In genomic region chr18:70296781-70297180, GRCh38 we compare ENCODE assay signal across 28 cellular contexts. TPM values are rescaled to one million over a fixed set of nuclear protein-coding genes. Genes with fewer than 3 reads are reported as not detected.
DNase-seq lines count a peak whose midpoint lies in the region; ATAC-seq, FAIRE-seq and TF ChIP-seq lines count a peak whose summit lies in the region.
"Had no signal": no experiment of that assay in that cellular context is flagged by ENCODE, and none has a peak within 500 bp of the region (broad histone marks: within the 10 kb centered on the region; RNA-seq: fewer than 3 reads in every experiment).

No MANE protein-coding gene starts in this region.

- no peaks in the 10 kb centered on the region for H3K9me2 ChIP-seq in GM23338 (ENCODE audit: insufficient read depth)

- H3K9me3 ChIP-seq in A549 (no peaks in the 10 kb centered on the region), body of pancreas (no peaks in the 10 kb centered on the region)
- H3K9me3 ChIP-seq: sigmoid colon, tibial artery had no signal

- H3K4me1 Mint-ChIP-seq in GM23338: peaks cover 40% of the 10 kb centered on the region
- peaks cover 37% of the 10 kb centered on the region for H3K4me1 Mint-ChIP-seq in glutamatergic neuron (ENCODE audit: low read depth, unreplicated experiment)
- peaks cover 5% of the 10 kb centered on the region for H3K4me1 Mint-ChIP-seq in activated CD4-positive, alpha-beta T cell treated with anti-CD3 and anti-CD28 coated beads, Interleukin-2, amount 10 ng/mL, durations not matched to agents 24 days and 14 days
- H3K4me1 Mint-ChIP-seq: CD8-positive, alpha-beta memory T cell had no signal

- H2AFZ ChIP-seq in GM23338: no peak overlapping the region
- H2AFZ ChIP-seq: PC-9 had no signal

- H3K36me3 Mint-ChIP-seq in GM23338 (ENCODE audit: low read depth) (no peaks in the 10 kb centered on the region), glutamatergic neuron (ENCODE audit: unreplicated experiment) (no peaks in the 10 kb centered on the region)
- H3K36me3 Mint-ChIP-seq in activated CD4-positive, alpha-beta T cell treated with anti-CD3 and anti-CD28 coated beads, Interleukin-2, amount 10 ng/mL, durations not matched to agents 24 days and 14 days (ENCODE audit: low read depth): no peaks in the 10 kb centered on the region
- H3K36me3 Mint-ChIP-seq: activated naive CD8-positive, alpha-beta T cell; CD8-positive, alpha-beta memory T cell; immature natural killer cell had no signal

- TF ChIP-seq EP300 in A549 (IDR thresholded peaks at IDR 0.05): no peak

- peaks cover 100% of the 10 kb centered on the region for H3K79me2 ChIP-seq in GM23338 (replicated peaks; ENCODE audit: insufficient read depth)

- intact Hi-C loops in body of pancreas (cut with DNase I): no loop called here
- intact Hi-C loops in activated CD4-positive, alpha-beta T cell treated with anti-CD3 and anti-CD28 coated beads, Interleukin-2, amount 10 ng/mL, durations not matched to agents 24 days and 14 days (cut with micrococcal nuclease): no loop called here

- no peaks in the 10 kb centered on the region for H3F3A ChIP-seq in GM23338 (replicated peaks; ENCODE audit: low read depth)

- H3K4me1 ChIP-seq in A549: peaks cover 86% of the 10 kb centered on the region
- peaks cover 29% of the 10 kb centered on the region for H3K4me1 ChIP-seq in GM23338 (ENCODE audit: insufficient read depth)
- peaks cover 36% of the 10 kb centered on the region for H3K4me1 ChIP-seq in body of pancreas

- H3K27me3 Mint-ChIP-seq in GM23338 (ENCODE audit: insufficient read depth, low read depth, poor library complexity) (peaks cover 5% of the 10 kb centered on the region), glutamatergic neuron (ENCODE audit: unreplicated experiment) (no peaks in the 10 kb centered on the region)
- peaks cover 4% of the 10 kb centered on the region for H3K27me3 Mint-ChIP-seq in activated CD4-positive, alpha-beta T cell treated with anti-CD3 and anti-CD28 coated beads, Interleukin-2, amount 10 ng/mL, durations not matched to agents 24 days and 14 days

- POLR2A ChIA-PET in A549 (lab: Yijun Ruan, JAX): interaction anchor here (0.7 to 1.7 kb wide), 3 partner anchors 76 to 126 kb away, joined by 4 to 8 read pairs (median 4); no protein-coding TSS in a partner anchor

- TF ChIP-seq CTCF in A549 (IDR thresholded peaks at IDR 0.05) (no peak), GM23338 (conservative IDR thresholded peaks at IDR 0.05; ENCODE audit: low read depth in 2 of 2) (no peak), body of pancreas (IDR thresholded peaks at IDR 0.05) (no peak), glutamatergic neuron (IDR thresholded peaks at IDR 0.05; ENCODE audit: partially characterized antibody, unreplicated experiment) (no peak)

- 2% methylated on average over 2 of the region's 2 CpGs for WGBS in A549 (ENCODE audit: missing lambda C conversion rate)
- WGBS in body of pancreas, 2 donors: 71 to 77% methylated on average over 2 of the region's 2 CpGs

- H3K27me3 ChIP-seq in GM23338 (ENCODE audit: insufficient read depth) (no peaks in the 10 kb centered on the region), body of pancreas (no peaks in the 10 kb centered on the region), H7 (ENCODE audit: control insufficient read depth, insufficient read depth, low read length) (no peaks in the 10 kb centered on the region)
- H3K27me3 ChIP-seq: sigmoid colon, tibial artery had no signal

- DNase-seq in A549 (ENCODE audit: low read depth in 1 of 2, low spot score in 1 of 2) (no peak), GM23338 (ENCODE audit: low spot score) (no peak), body of pancreas (no peak), glutamatergic neuron (no peak), ureter (ENCODE audit: low spot score) (no peak), H7 (no peak), mesenteric fat pad (ENCODE audit: low spot score) (no peak)
- DNase-seq in activated CD4-positive, alpha-beta T cell treated with anti-CD3 and anti-CD28 coated beads, Interleukin-2, amount 10 ng/mL, durations not matched to agents 24 days and 14 days: no peak
- DNase-seq: activated CD4-positive, alpha-beta T cell treated with anti-CD3 and anti-CD28 coated beads for 4 hours; activated effector memory CD4-positive, alpha-beta T cell treated with Interleukin-2 at 50 U/mL for 16 hours; CD8-positive, alpha-beta memory T cell; cortex of kidney; DMS 273 treated with DMSO at 0.1 percent for 48 hours; immature natural killer cell; Karpas-422; left colon; NCI-H1417 treated with DMSO at 0.1 percent for 48 hours; NCI-H2029 treated with DMSO at 0.1 percent for 48 hours; NCI-H69; PC-9; SHP77 treated with DMSO at 0.1 percent for 48 hours; sigmoid colon; stimulated activated CD4-positive, alpha-beta T cell treated with anti-CD3 and anti-CD28 coated beads, Interleukin-4, amount 100 ng/mL, for 1 hour; SW 1271; T-helper 9 cell; tibial artery had no signal

- CTCF ChIA-PET in A549 (lab: Yijun Ruan, JAX): interaction anchor here (1.6 to 2.0 kb wide), 2 partner anchors 88 to 138 kb away, joined by 4 to 7 read pairs; no protein-coding TSS in a partner anchor

- H3K4me2 ChIP-seq in A549 (peak overlapping the region; percentile 97), GM23338 (no peak overlapping the region)
- H3K4me2 ChIP-seq: PC-9 had no signal

- no peaks in the 10 kb centered on the region for H3K36me3 ChIP-seq in GM23338 (ENCODE audit: insufficient read depth)
- H3K36me3 ChIP-seq in body of pancreas (replicated peaks in 1 of 2; ENCODE audit: insufficient read depth in 1 of 2, low read depth in 2 of 2): no peaks in the 10 kb centered on the region
- no peaks in the 10 kb centered on the region for H3K36me3 ChIP-seq in H7 (replicated peaks; ENCODE audit: control insufficient read depth, insufficient read depth, low read length)
- H3K36me3 ChIP-seq: sigmoid colon, tibial artery had no signal

- H3K4me3 Mint-ChIP-seq in GM23338 (no peak overlapping the region), glutamatergic neuron (ENCODE audit: unreplicated experiment) (no peak overlapping the region)
- no peak overlapping the region for H3K4me3 Mint-ChIP-seq in activated CD4-positive, alpha-beta T cell treated with anti-CD3 and anti-CD28 coated beads, Interleukin-2, amount 10 ng/mL, durations not matched to agents 24 days and 14 days
- H3K4me3 Mint-ChIP-seq: activated naive CD8-positive, alpha-beta T cell; immature natural killer cell had no signal

- H4K20me1 ChIP-seq in GM23338 (replicated peaks; ENCODE audit: insufficient read depth): peaks cover 8% of the 10 kb centered on the region

- TF ChIP-seq POLR2A in A549 (IDR thresholded peaks at IDR 0.05; ENCODE audit: low read length) (no peak), body of pancreas (IDR thresholded peaks at IDR 0.05) (no peak)

- H3K27ac Mint-ChIP-seq in GM23338 (peak overlapping the region; percentile 18; the same call in 1 of the 2 replicates), glutamatergic neuron (ENCODE audit: unreplicated experiment) (peak overlapping the region; percentile 31)
- no peak overlapping the region for H3K27ac Mint-ChIP-seq in activated CD4-positive, alpha-beta T cell treated with anti-CD3 and anti-CD28 coated beads, Interleukin-2, amount 10 ng/mL, durations not matched to agents 24 days and 14 days
- H3K27ac Mint-ChIP-seq: activated naive CD8-positive, alpha-beta T cell; CD8-positive, alpha-beta memory T cell; immature natural killer cell had no signal

- H3K27ac ChIP-seq in A549: peak overlapping the region; percentile 95 to 100
- no peak overlapping the region for H3K27ac ChIP-seq in GM23338 (ENCODE audit: low read depth)
- H3K27ac ChIP-seq in body of pancreas: peak overlapping the region in 3 of 4 donors; percentile 47 to 69 (median 55)
- H3K27ac ChIP-seq: HL-60, PC-9, sigmoid colon, tibial artery had no signal

- H3K4me3 ChIP-seq in A549 (peak overlapping the region; percentile 38), GM23338 (no peak overlapping the region), body of pancreas (no peak overlapping the region), H7 (ENCODE audit: insufficient read depth, low read depth, low read length) (no peak overlapping the region)
- H3K4me3 ChIP-seq: PC-9, sigmoid colon, tibial artery had no signal

- H3K9me3 Mint-ChIP-seq in GM23338: no peaks in the 10 kb centered on the region
- peaks cover 1% of the 10 kb centered on the region for H3K9me3 Mint-ChIP-seq in glutamatergic neuron (ENCODE audit: unreplicated experiment)
- no peaks in the 10 kb centered on the region for H3K9me3 Mint-ChIP-seq in activated CD4-positive, alpha-beta T cell treated with anti-CD3 and anti-CD28 coated beads, Interleukin-2, amount 10 ng/mL, durations not matched to agents 24 days and 14 days
- H3K9me3 Mint-ChIP-seq: CD8-positive, alpha-beta memory T cell; immature natural killer cell had no signal

- no peak for FAIRE-seq in A549 (lab: Jason Lieb, UNC)

- ATAC-seq in A549 (no peak), GM23338 (no peak), body of pancreas (no peak)
- ATAC-seq: left colon had no signal

- no peak for TF ChIP-seq RAD21 in A549 (conservative IDR thresholded peaks at IDR 0.05 in 1 of 2, IDR thresholded peaks at IDR 0.05 in 1 of 2)

TF ChIP-seq in A549, 52 proteins besides CTCF, POLR2A, EP300 and RAD21 (continues in another document):
- TF ChIP-seq RNF2 (IDR thresholded peaks at IDR 0.05; ENCODE audit: borderline replicate concordance, low read depth) (no peak), SREBF2 (IDR thresholded peaks at IDR 0.05) (no peak), HOXB5 (CRISPR knock-in tag; IDR thresholded peaks at IDR 0.05) (no peak), ZNF302 (CRISPR knock-in tag; IDR thresholded peaks at IDR 0.05) (no peak), ZSCAN20 (CRISPR knock-in tag; IDR thresholded peaks at IDR 0.05) (no peak)

TF ChIP-seq in GM23338, 12 proteins besides CTCF, POLR2A, EP300 and RAD21 (continues in another document):
- no peak for TF ChIP-seq POLR2AphosphoS5 (IDR thresholded peaks at IDR 0.05; ENCODE audit: low read depth)
- no peak for TF ChIP-seq STAT1 (IDR thresholded peaks at IDR 0.05; ENCODE audit: unreplicated experiment)
- TF ChIP-seq ZNF331 (CRISPR knock-in tag; IDR thresholded peaks at IDR 0.05; ENCODE audit: low read depth): no peak
- TF ChIP-seq JUNB (IDR thresholded peaks at IDR 0.05; ENCODE audit: unreplicated experiment): no peak

RNA-seq across cellular contexts. Expression of gene SOCS6, which starts 7.9 kb away (rescaled TPM):
- 72.1 and 88.2 TPM in 2 replicates for polyA plus RNA-seq in A549 (2011; rRNA removed)
- 26.2 and 34.1 TPM in 2 replicates for polyA plus RNA-seq in A549 (2012; cell fraction: cytosol; rRNA removed)
- polyA plus RNA-seq in A549 (2012; cell fraction: nucleus; rRNA removed): 25.7 and 26.8 TPM in 2 replicates
- polyA plus RNA-seq in A549 (2017; fragmentation: RNase III; extraction: RNeasy Plus Mini Kit Qiagen cat#74134 plus additional on column Dnase treatment): 29.8 to 36.5 TPM (median 31.2 TPM) in 3 replicates
- polyA minus RNA-seq in A549 (2011; rRNA and poly(A)+ RNA removed): 137 and 146 TPM in 2 replicates
- 12.4 and 13.3 TPM in 2 replicates for total RNA-seq in GM23338 (2014; rRNA removed; shearing (Covaris generic))
- polyA plus RNA-seq in GM23338 (2016; fragmentation: Nextera tagmentation; extraction: Ambion mirVana): 4.4 and 4.6 TPM in 2 replicates
- total RNA-seq in body of pancreas: 10 to 100 TPM in 1 of 2 donors, 1 to 10 TPM in 1; 7.3 to 17.9 TPM
- 12.4 TPM for total RNA-seq in glutamatergic neuron (ENCODE audit: unreplicated experiment)
- total RNA-seq in ureter: 19.9 TPM
- 2.8 and 3.3 TPM in 2 replicates for total RNA-seq in activated CD4-positive, alpha-beta T cell treated with anti-CD3 and anti-CD28 coated beads, Interleukin-2, amount 10 ng/mL, durations not matched to agents 24 days and 14 days
- total RNA-seq in H7 (2014; rRNA removed; shearing (Covaris generic)): 19.3 and 22.1 TPM in 2 replicates
- 17.7 TPM for total RNA-seq in mesenteric fat pad
